28 cellular contexts compared by ENCODE assay signal in the genomic region with DNA sequence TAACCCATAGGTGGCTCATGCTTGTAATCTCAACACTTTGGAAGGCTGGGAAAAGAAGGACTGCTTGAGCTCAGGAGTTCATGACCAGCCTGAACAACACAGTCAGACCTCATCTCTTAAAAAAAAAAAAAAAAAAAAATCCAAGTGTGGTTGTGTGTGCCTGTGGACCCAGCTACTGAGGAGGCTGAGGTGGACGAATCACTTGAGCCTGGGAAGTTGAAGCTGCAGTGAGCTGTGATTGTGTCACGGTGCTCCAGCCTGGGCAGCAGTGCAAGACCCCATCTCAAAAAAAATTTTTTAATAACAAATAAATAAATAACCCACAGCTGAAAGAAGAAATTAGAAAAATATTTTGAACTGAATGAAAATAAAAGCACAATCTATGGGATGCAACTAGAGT.
"Had no signal": no experiment of that assay in that cellular context is flagged by ENCODE, and none has a peak within 500 bp of the region (broad histone marks: within the 10 kb centered on the region; RNA-seq: fewer than 3 reads in every experiment).

No MANE protein-coding gene starts in this region.

- H2AFZ ChIP-seq: hepatocyte had no signal

- H3K4me1 ChIP-seq: gastroesophageal sphincter, heart left ventricle, psoas muscle, spleen, testis, tibial artery had no signal

- H3K4me3 ChIP-seq: dorsolateral prefrontal cortex, gastroesophageal sphincter, heart left ventricle, hepatocyte, ovary, psoas muscle, skin epidermis, spleen, testis, tibial artery had no signal

- H3K36me3 ChIP-seq: ovary had no signal

- H3K4me3 Mint-ChIP-seq: naive thymus-derived CD4-positive, alpha-beta T cell; nephron; stimulated activated memory B cell treated with anti-CD40 and anti-IgM and Interleukin-4, amounts not matched to agents 10 μg/mL and 1 μg/mL and 100 μg/mL, for 72 hours; type B pancreatic cell had no signal

- H3K9me3 ChIP-seq: gastroesophageal sphincter, ovary, psoas muscle, testis, tibial artery had no signal

- H3K27me3 ChIP-seq: dorsolateral prefrontal cortex, gastroesophageal sphincter, heart left ventricle, hepatocyte, ovary, spleen, testis, tibial artery had no signal

- H3K4me1 Mint-ChIP-seq: nephron had no signal

- H3K4me2 ChIP-seq: hepatocyte had no signal

- H3K27ac Mint-ChIP-seq: nephron; stimulated activated memory B cell treated with anti-CD40 and anti-IgM and Interleukin-4, amounts not matched to agents 10 μg/mL and 1 μg/mL and 100 μg/mL, for 72 hours; type B pancreatic cell had no signal

- H3K27ac ChIP-seq: dorsolateral prefrontal cortex, epithelial cell of prostate, gastroesophageal sphincter, heart left ventricle, hepatocyte, psoas muscle, skin epidermis, spleen, testis, tibial artery had no signal

- ATAC-seq: esophagus mucosa; gastroesophageal sphincter; heart left ventricle; left lobe of liver; naive thymus-derived CD4-positive, alpha-beta T cell; psoas muscle; right cardiac atrium; stimulated activated memory B cell treated with anti-CD40 and anti-IgM and Interleukin-4, amounts not matched to agents 10 μg/mL and 1 μg/mL and 100 μg/mL, for 72 hours; stimulated activated naive CD8-positive, alpha-beta T cell treated with anti-CD3 and anti-CD28 coated beads, Interleukin-15, Interleukin-2, amounts not matched to agents 100 U/mL and 50 U/mL, for 24 hours had no signal

- H3K27me3 Mint-ChIP-seq: naive thymus-derived CD4-positive, alpha-beta T cell; stimulated activated memory B cell treated with anti-CD40 and anti-IgM and Interleukin-4, amounts not matched to agents 10 μg/mL and 1 μg/mL and 100 μg/mL, for 72 hours; type B pancreatic cell had no signal

- DNase-seq: dorsolateral prefrontal cortex; effector CD4-positive, alpha-beta T cell; foreskin fibroblast; heart left ventricle; kidney; mesenchymal stem cell; midbrain; naive thymus-derived CD4-positive, alpha-beta T cell; nucleus accumbens; ovary; posterior cingulate gyrus; psoas muscle; right cardiac atrium; spleen; stimulated activated CD4-positive, alpha-beta T cell treated with anti-CD3 and anti-CD28 coated beads, Interleukin-4, amount 100 ng/mL, for 4 hours; stimulated activated naive CD8-positive, alpha-beta T cell treated with anti-CD3 and anti-CD28 coated beads, Interleukin-15, Interleukin-2, amounts not matched to agents 100 U/mL and 50 U/mL, for 24 hours; substantia nigra; testis; tibial artery had no signal
